In genomic region chr7:24059775-24060174, GRCh38 we compare ENCODE assay signal across 23 cellular contexts.
DNase-seq lines count a peak whose midpoint lies in the region; ATAC-seq and TF ChIP-seq lines count a peak whose summit lies in the region.
"Had no signal": no experiment of that assay in that cellular context is flagged by ENCODE, and none has a peak within 500 bp of the region (broad histone marks: within the 10 kb centered on the region; RNA-seq: fewer than 3 reads in every experiment).

No MANE protein-coding gene starts in this region.

- no peaks in the 10 kb centered on the region for H3F3A ChIP-seq in GM23338 (replicated peaks; ENCODE audit: low read depth)

- H3K4me3 ChIP-seq in GM23338 = no peak overlapping the region
- no peak overlapping the region for H3K4me3 ChIP-seq in testis
- H3K4me3 ChIP-seq: HAP-1 had no signal

- ATAC-seq in GM23338 (peak; percentile 75), HG03460 (IDR thresholded peaks at IDR 0.05; ENCODE audit: unreplicated experiment) (no peak)
- ATAC-seq: PC-3 had no signal

- H3K4me1 ChIP-seq in GM23338 (ENCODE audit: insufficient read depth) (no peaks in the 10 kb centered on the region), testis (no peaks in the 10 kb centered on the region)

- WGBS in testis, 2 donors = 40 to 56% methylated on average over 1 to 12 of the region's 12 CpGs

- intact Hi-C loops in testis (cut with DNase I; ENCODE audit: low total_unique reads) = no loop called here

- H3K4me2 ChIP-seq in GM23338 = no peak overlapping the region

- H3K27me3 ChIP-seq in GM23338 (ENCODE audit: insufficient read depth) (no peaks in the 10 kb centered on the region), testis (no peaks in the 10 kb centered on the region)

- no peaks in the 10 kb centered on the region for H4K20me1 ChIP-seq in GM23338 (replicated peaks; ENCODE audit: insufficient read depth)

- TF ChIP-seq CTCF in GM23338 (conservative IDR thresholded peaks at IDR 0.05; ENCODE audit: low read depth in 2 of 2) (no peak), testis (IDR thresholded peaks at IDR 0.05) (no peak)

- peaks cover 2% of the 10 kb centered on the region for H3K4me1 Mint-ChIP-seq in GM23338

- H3K27ac ChIP-seq in GM23338 (ENCODE audit: low read depth) (no peak overlapping the region), testis (no peak overlapping the region)
- H3K27ac ChIP-seq: HL-60 had no signal

- H3K9me3 Mint-ChIP-seq in GM23338 = peaks cover 7% of the 10 kb centered on the region; the same call in 1 of the 3 replicates

- peaks cover 19% of the 10 kb centered on the region; the same call in 1 of the 2 replicates for H3K9me2 ChIP-seq in GM23338 (ENCODE audit: insufficient read depth)

- H3K9me3 ChIP-seq in testis = no peaks in the 10 kb centered on the region
- H3K9me3 ChIP-seq: HAP-1 had no signal

- no peak overlapping the region for H3K4me3 Mint-ChIP-seq in GM23338
- H3K4me3 Mint-ChIP-seq: HFFc6 had no signal

- DNase-seq in GM23338 (ENCODE audit: low spot score) (no peak), ecto neural progenitor cell (ENCODE audit: low spot score) (peak; percentile 57), left kidney (ENCODE audit: low read depth, low spot score) (peak; percentile 15), testis (peak; percentile 17), erythroblast (lab: John Stamatoyannopoulos, UW) (no peak), DMS79 treated with DMSO at 0.1 percent for 48 hours (lab: John Stamatoyannopoulos, UW) (no peak)
- DNase-seq: DMS153; HFFc6; Karpas-422; NCI-H1092; NCI-H1436 treated with DMSO at 0.1 percent for 48 hours; NCI-H1930; NCI-H2107; NCI-H446; NCI-H526; NCI-H82; NK-92 treated with Interleukin-12 subunit alpha and Interleukin-12 subunit beta, amount 100 ng/mL, for 24 hours; PC-3; Right ventricle myocardium superior; RPMI8226 had no signal

- H3K36me3 Mint-ChIP-seq in GM23338 (ENCODE audit: low read depth) = peaks cover 4% of the 10 kb centered on the region; the same call in 1 of the 3 replicates

- peak overlapping the region; percentile 32; the same call in 1 of the 2 replicates for H2AFZ ChIP-seq in GM23338

- H3K27me3 Mint-ChIP-seq in GM23338 (ENCODE audit: insufficient read depth, low read depth, poor library complexity) = no peaks in the 10 kb centered on the region

- no peaks in the 10 kb centered on the region for H3K79me2 ChIP-seq in GM23338 (replicated peaks; ENCODE audit: insufficient read depth)

- H3K36me3 ChIP-seq in GM23338 (ENCODE audit: insufficient read depth) (no peaks in the 10 kb centered on the region), testis (ENCODE audit: low read depth, missing control alignments) (no peaks in the 10 kb centered on the region)
- H3K36me3 ChIP-seq: HAP-1 had no signal

- TF ChIP-seq POLR2A in testis (IDR thresholded peaks at IDR 0.05) = no peak
- no peak for TF ChIP-seq POLR2A in erythroblast (IDR thresholded peaks at IDR 0.05; ENCODE audit: low read length)

- H3K27ac Mint-ChIP-seq in GM23338 = no peak overlapping the region
- H3K27ac Mint-ChIP-seq: HFFc6 had no signal

TF ChIP-seq in GM23338, 12 proteins besides CTCF, POLR2A, EP300 and RAD21:
- TF ChIP-seq JUNB (IDR thresholded peaks at IDR 0.05; ENCODE audit: unreplicated experiment) (no peak), NANOG (IDR thresholded peaks at IDR 0.05; ENCODE audit: borderline replicate concordance) (no peak), REST (IDR thresholded peaks at IDR 0.05; ENCODE audit: unreplicated experiment) (no peak)

Comparison
In these comparisons a context has a peak if more than half of its experiments do, and no peak if none do; other contexts are left out.
1. DNase-seq: peak in ecto neural progenitor cell (single experiment), left kidney (single experiment) and testis (single experiment); none in GM23338 (single experiment), erythroblast (0 of 2) and DMS79 treated with DMSO at 0.1 percent for 48 hours (single experiment).